Comparison of ENCODE assay signal across 1 cellular context in genomic region chr1:198096390-198096789, GRCh38.
TF ChIP-seq lines count a peak whose summit lies in the region.

No MANE protein-coding gene starts in this region.

TF ChIP-seq in IMR-90, 13 proteins besides CTCF, POLR2A, EP300 and RAD21:
- no peak for TF ChIP-seq NFE2L2 (IDR thresholded peaks at IDR 0.05; ENCODE audit: low read depth, low read length)
- TF ChIP-seq, protein P1, sequence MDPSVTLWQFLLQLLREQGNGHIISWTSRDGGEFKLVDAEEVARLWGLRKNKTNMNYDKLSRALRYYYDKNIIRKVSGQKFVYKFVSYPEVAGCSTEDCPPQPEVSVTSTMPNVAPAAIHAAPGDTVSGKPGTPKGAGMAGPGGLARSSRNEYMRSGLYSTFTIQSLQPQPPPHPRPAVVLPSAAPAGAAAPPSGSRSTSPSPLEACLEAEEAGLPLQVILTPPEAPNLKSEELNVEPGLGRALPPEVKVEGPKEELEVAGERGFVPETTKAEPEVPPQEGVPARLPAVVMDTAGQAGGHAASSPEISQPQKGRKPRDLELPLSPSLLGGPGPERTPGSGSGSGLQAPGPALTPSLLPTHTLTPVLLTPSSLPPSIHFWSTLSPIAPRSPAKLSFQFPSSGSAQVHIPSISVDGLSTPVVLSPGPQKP (IDR thresholded peaks at IDR 0.05; ENCODE audit: borderline replicate concordance, low read depth, low read length): no peak
- TF ChIP-seq, protein P2, sequence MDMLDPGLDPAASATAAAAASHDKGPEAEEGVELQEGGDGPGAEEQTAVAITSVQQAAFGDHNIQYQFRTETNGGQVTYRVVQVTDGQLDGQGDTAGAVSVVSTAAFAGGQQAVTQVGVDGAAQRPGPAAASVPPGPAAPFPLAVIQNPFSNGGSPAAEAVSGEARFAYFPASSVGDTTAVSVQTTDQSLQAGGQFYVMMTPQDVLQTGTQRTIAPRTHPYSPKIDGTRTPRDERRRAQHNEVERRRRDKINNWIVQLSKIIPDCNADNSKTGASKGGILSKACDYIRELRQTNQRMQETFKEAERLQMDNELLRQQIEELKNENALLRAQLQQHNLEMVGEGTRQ (IDR thresholded peaks at IDR 0.05; ENCODE audit: low read depth, low read length): no peak
